25 cellular contexts compared by ENCODE assay signal in genomic region chr4:182493377-182493776, GRCh38.
"Had no signal": no experiment of that assay in that cellular context is flagged by ENCODE, and none has a peak within 500 bp of the region (broad histone marks: within the 10 kb centered on the region; RNA-seq: fewer than 3 reads in every experiment).

No MANE protein-coding gene starts in this region.

- H3K4me1 Mint-ChIP-seq: T-helper 17 cell had no signal

- H3K27me3 ChIP-seq: adrenal gland, body of pancreas, MG63 had no signal

- H3K4me3 Mint-ChIP-seq: activated CD8-positive, alpha-beta T cell treated with anti-CD3 and anti-CD28 coated beads, Interleukin-2, amount 10 ng/mL, durations not matched to agents 7 days and 5 days; activated naive CD8-positive, alpha-beta T cell treated with anti-CD3 and anti-CD28 coated beads, Interleukin-2, amount 10 ng/mL, durations not matched to agents 7 days and 5 days; T-helper 17 cell; WTC11 had no signal

- H3K9me3 ChIP-seq: adrenal gland, body of pancreas, MG63 had no signal

- FAIRE-seq: bronchial epithelial cell had no signal

- H3K36me3 ChIP-seq: adrenal gland, MG63 had no signal

- H3K4me2 ChIP-seq: PC-9 had no signal

- H3K27ac ChIP-seq: body of pancreas, PC-9 had no signal

- DNase-seq: activated CD4-positive, alpha-beta T cell treated with anti-CD3 and anti-CD28 coated beads for 48 hours; activated CD4-positive, alpha-beta T cell treated with anti-CD3 and anti-CD28 coated beads, Interleukin-2, amount 50 U/mL, for 4 hours; activated CD4-positive, CD25-positive, alpha-beta regulatory T cell treated with anti-CD3 and anti-CD28 coated beads, Interleukin-2, amount 50 U/mL, for 72 hours; activated CD8-positive, alpha-beta memory T cell treated with anti-CD3 and anti-CD28 coated beads, Interleukin-2, amount 50 U/mL, for 48 hours; activated CD8-positive, alpha-beta T cell treated with anti-CD3 and anti-CD28 coated beads, Interleukin-2, amount 10 ng/mL, durations not matched to agents 7 days and 5 days; activated naive CD4-positive, alpha-beta T cell treated with anti-CD3 and anti-CD28 coated beads, Interleukin-2, amount 50 U/mL, for 16 hours; activated naive CD8-positive, alpha-beta T cell treated with anti-CD3 and anti-CD28 coated beads, Interleukin-2, amount 10 ng/mL, durations not matched to agents 7 days and 5 days; activated T-cell treated with anti-CD3 and anti-CD28 coated beads, Interleukin-2, amount 50 U/mL, for 1 hour; adrenal gland; aorta; body of pancreas; central memory CD4-positive, alpha-beta T cell; MG63; NCI-H1105; NCI-H146; NCI-H187 treated with DMSO at 0.1 percent for 48 hours; NCI-H2107; NCI-H510A treated with DMSO at 0.1 percent for 48 hours; NCI-H69; PC-9; SHP77 treated with DMSO at 0.1 percent for 48 hours; T-helper 17 cell; T-helper 9 cell had no signal

- H3K4me3 ChIP-seq: body of pancreas, MG63, PC-9 had no signal

- H2AFZ ChIP-seq: PC-9 had no signal

- H3K9me3 Mint-ChIP-seq: activated naive CD8-positive, alpha-beta T cell treated with anti-CD3 and anti-CD28 coated beads, Interleukin-2, amount 10 ng/mL, durations not matched to agents 7 days and 5 days had no signal

- H3K4me1 ChIP-seq: body of pancreas had no signal

- H3K36me3 Mint-ChIP-seq: activated naive CD8-positive, alpha-beta T cell treated with anti-CD3 and anti-CD28 coated beads, Interleukin-2, amount 10 ng/mL, durations not matched to agents 7 days and 5 days had no signal

- H3K27ac Mint-ChIP-seq: activated CD8-positive, alpha-beta T cell treated with anti-CD3 and anti-CD28 coated beads, Interleukin-2, amount 10 ng/mL, durations not matched to agents 7 days and 5 days; activated naive CD8-positive, alpha-beta T cell treated with anti-CD3 and anti-CD28 coated beads, Interleukin-2, amount 10 ng/mL, durations not matched to agents 7 days and 5 days; T-helper 17 cell; WTC11 had no signal
